ENCODE assay signal across 25 cellular contexts in the genomic region with DNA sequence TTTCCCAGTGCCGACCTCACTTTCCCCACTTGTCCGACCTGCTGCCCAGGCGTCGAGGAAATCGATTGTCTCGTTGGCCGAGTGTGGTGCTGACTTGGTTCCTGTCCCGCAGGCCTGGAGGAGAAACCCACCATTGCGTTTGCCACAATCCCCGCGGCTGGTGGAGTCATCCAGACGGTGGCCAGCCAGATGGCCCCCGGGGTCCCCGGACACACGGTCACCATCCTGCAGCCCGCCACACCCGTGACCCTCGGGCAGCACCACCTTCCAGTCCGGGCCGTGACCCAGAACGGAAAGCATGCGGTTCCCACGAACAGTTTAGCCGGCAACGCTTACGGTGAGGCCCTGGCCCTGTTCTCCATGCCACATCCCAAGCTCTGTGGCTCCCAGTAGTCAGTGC. TPM values are rescaled to one million over a fixed set of nuclear protein-coding genes. Genes with fewer than 3 reads are reported as not detected.
DNase-seq lines count a peak whose midpoint lies in the region; ATAC-seq, FAIRE-seq and TF ChIP-seq lines count a peak whose summit lies in the region.
"Had no signal": no experiment of that assay in that cellular context is flagged by ENCODE, and none has a peak within 500 bp of the region (broad histone marks: within the 10 kb centered on the region; RNA-seq: fewer than 3 reads in every experiment).

No MANE protein-coding gene starts in this region.

- H3K18ac ChIP-seq in IMR-90 (ENCODE audit: low read depth, low read length) = no peak overlapping the region
- no peak overlapping the region for H3K18ac ChIP-seq in H1 (ENCODE audit: extremely low read depth, low read length)

- H2BK5ac ChIP-seq in IMR-90 (ENCODE audit: low read depth, low read length, poor library complexity, severe bottlenecking) (no peak overlapping the region), H1 (ENCODE audit: low read depth, low read length) (no peak overlapping the region)

- H3K56ac ChIP-seq in IMR-90 (ENCODE audit: extremely low read depth, insufficient read depth, low read length) (no peak overlapping the region), H1 (replicated peaks; ENCODE audit: insufficient read length, low read depth, low read length) (peak overlapping the region; percentile 30)

- no peak for ATAC-seq in IMR-90 (ENCODE audit: low read depth)
- no peak for ATAC-seq in RWPE2 (ENCODE audit: low read depth)
- ATAC-seq: A549, GM12878, GM23338 had no signal

- POLR2A ChIA-PET in IMR-90 (lab: Charles Lee; ENCODE audit: unreplicated experiment) = no interaction called here
- POLR2A ChIA-PET in H1 (lab: Charles Lee; ENCODE audit: partially characterized antibody) = interaction anchor here (0.6 kb wide), 1 partner anchor 73 kb away, joined by 3 read pairs; no protein-coding TSS in a partner anchor

- H3K27me3 Mint-ChIP-seq in chondrocyte (ENCODE audit: low read depth) = no peaks in the 10 kb centered on the region
- H3K27me3 Mint-ChIP-seq: CD4-positive, alpha-beta T cell; CD8-positive, alpha-beta memory T cell had no signal

- H2BK12ac ChIP-seq in H1 (ENCODE audit: low read depth, low read length) = no peak overlapping the region

- TF ChIP-seq RAD21 in IMR-90 (IDR thresholded peaks at IDR 0.05; ENCODE audit: low read length) (no peak), H1 (IDR thresholded peaks at IDR 0.05 in 1 of 2, conservative IDR thresholded peaks at IDR 0.05 in 1 of 2; ENCODE audit: low read depth in 2 of 2, low read length in 2 of 2) (no peak)

- no peak overlapping the region for H2AK5ac ChIP-seq in IMR-90 (ENCODE audit: low read depth, low read length)
- no peak overlapping the region for H2AK5ac ChIP-seq in H1 (ENCODE audit: low read depth, low read length)

- H3K23ac ChIP-seq in IMR-90 (ENCODE audit: low read depth, low read length) = no peak overlapping the region
- no peak overlapping the region for H3K23ac ChIP-seq in H1 (ENCODE audit: insufficient read length)

- dilution Hi-C loops in IMR-90 (cut with HindIII; ENCODE audit: low sequenced_read_pairs, unreplicated experiment) = no loop called here

- H3K36me3 ChIP-seq in IMR-90 (ENCODE audit: control insufficient read depth, insufficient read depth, low read length) (peaks cover 86% of the 10 kb centered on the region), RWPE2 (ENCODE audit: low read depth) (peaks cover 80% of the 10 kb centered on the region), H1 (ENCODE audit: control insufficient read depth in 2 of 4, insufficient read depth in 4 of 4, low read length in 3 of 4) (peaks cover 0 to 5% (median 0%) of the 10 kb centered on the region in 4 experiments; a peak in 2 of 8 replicates)

- H3K27ac Mint-ChIP-seq in chondrocyte (ENCODE audit: unreplicated experiment) = no peak overlapping the region
- H3K27ac Mint-ChIP-seq: CD4-positive, alpha-beta T cell; GM23338; HFFc6 had no signal

- TF ChIP-seq POLR2A in IMR-90 (IDR thresholded peaks at IDR 0.05; ENCODE audit: low read depth, low read length) = no peak
- no peak for TF ChIP-seq POLR2A in H1 (IDR thresholded peaks at IDR 0.05; ENCODE audit: control extremely low read depth in 1 of 2, low read depth in 2 of 2, low read length in 2 of 2)

- H3K27ac ChIP-seq in IMR-90 (ENCODE audit: insufficient read depth, low read length) (no peak overlapping the region), RWPE2 (ENCODE audit: poor library complexity, severe bottlenecking) (no peak overlapping the region), H1 (ENCODE audit: low read depth, low read length) (no peak overlapping the region)
- H3K27ac ChIP-seq: A549; BLaER1 treated with 17β-estradiol and CSF1 and Interleukin-3, amounts not matched to agents 10 nM and 100 nM had no signal

- H4K20me1 ChIP-seq in IMR-90 (ENCODE audit: insufficient read depth, low read length) (peaks cover 12% of the 10 kb centered on the region), H1 (replicated peaks in 1 of 2; ENCODE audit: control insufficient read depth in 1 of 2, insufficient read depth in 2 of 2, low read length in 2 of 2) (peaks cover 0 to 3% of the 10 kb centered on the region in 2 experiments)

- H3K23me2 ChIP-seq in H1 (ENCODE audit: low read depth, low read length) = no peaks in the 10 kb centered on the region

- H2BK15ac ChIP-seq in IMR-90 (ENCODE audit: low read depth, low read length) (no peak overlapping the region), H1 (ENCODE audit: low read length) (no peak overlapping the region)

- in situ Hi-C loops in IMR-90 (cut with MboI; ENCODE audit: low sequenced_read_pairs) = loop anchor here (25.0 kb wide), 1 partner anchor 1899 kb away; no protein-coding TSS in a partner anchor

- DNase-seq in IMR-90 (no peak), RWPE2 (ENCODE audit: low spot score) (peak; percentile 71), H1 (ENCODE audit: low read depth in 1 of 2, low spot score in 2 of 2) (no peak), chondrocyte (ENCODE audit: low spot score) (no peak), kidney glomerular epithelial cell (lab: John Stamatoyannopoulos, UW) (no peak), GM19238 (ENCODE audit: insufficient read length, low spot score) (no peak)
- DNase-seq: 8988T; ACHN; AML-193; BE2C; CD4-positive, alpha-beta T cell; CD8-positive, alpha-beta memory T cell; DMS 273 treated with DMSO at 0.1 percent for 48 hours; DMS79; EL; GDM1; HFFc6 had no signal

- H3K79me1 ChIP-seq in IMR-90 (ENCODE audit: low read depth in 1 of 2, low read length in 2 of 2) (peaks cover 3 to 26% of the 10 kb centered on the region in 2 experiments; a peak in 3 of 4 replicates), H1 (ENCODE audit: low read depth, low read length) (no peaks in the 10 kb centered on the region)

- H3K4me2 ChIP-seq in IMR-90 (ENCODE audit: low read depth, low read length) (no peak overlapping the region), H1 (ENCODE audit: insufficient read depth in 1 of 2, low read depth in 2 of 2, low read length in 2 of 2) (no peak overlapping the region)
- H3K4me2 ChIP-seq: A549; BLaER1 treated with 17β-estradiol and CSF1 and Interleukin-3, amounts not matched to agents 10 nM and 100 nM; GM23338 had no signal

- H2BK20ac ChIP-seq in IMR-90 (ENCODE audit: low read depth, low read length) = no peak overlapping the region
- no peak overlapping the region for H2BK20ac ChIP-seq in H1 (ENCODE audit: low read length)

- H3K36me3 Mint-ChIP-seq in chondrocyte (ENCODE audit: low read depth) = peaks cover 27% of the 10 kb centered on the region

- H3K4me1 ChIP-seq in IMR-90 (ENCODE audit: control insufficient read depth, insufficient read depth, low read length) (no peaks in the 10 kb centered on the region), RWPE2 (ENCODE audit: insufficient read depth, poor library complexity, severe bottlenecking) (no peaks in the 10 kb centered on the region), H1 (replicated peaks in 1 of 4; ENCODE audit: control insufficient read depth in 3 of 4, insufficient read depth in 4 of 4, low read length in 3 of 4) (no peaks in the 10 kb centered on the region)
- H3K4me1 ChIP-seq: A549; BE2C; BLaER1 treated with 17β-estradiol and CSF1 and Interleukin-3, amounts not matched to agents 10 nM and 100 nM; HAP-1 had no signal

- no peaks in the 10 kb centered on the region for H3K79me2 ChIP-seq in H1 (ENCODE audit: control insufficient read depth in 1 of 2, insufficient read depth in 2 of 2, low read length in 2 of 2)

- H3K9ac ChIP-seq in IMR-90 (ENCODE audit: low read depth, low read length) = no peak overlapping the region
- no peak overlapping the region for H3K9ac ChIP-seq in H1 (replicated peaks in 1 of 4; ENCODE audit: extremely low read depth in 1 of 4, low read depth in 3 of 4, low read length in 3 of 4)
- H3K9ac ChIP-seq: BLaER1 treated with 17β-estradiol and CSF1 and Interleukin-3, amounts not matched to agents 10 nM and 100 nM had no signal

- H3K14ac ChIP-seq in IMR-90 (replicated peaks; ENCODE audit: low read depth, low read length) (no peak overlapping the region), H1 (ENCODE audit: insufficient read length) (no peak overlapping the region)

- H3K4ac ChIP-seq in IMR-90 (ENCODE audit: low read depth, low read length) (no peak overlapping the region), H1 (replicated peaks; ENCODE audit: insufficient read length, low read depth, low read length) (no peak overlapping the region)

- H4K8ac ChIP-seq in IMR-90 (ENCODE audit: low read depth in 2 of 2, low read length in 2 of 2) = no peak overlapping the region
- no peak overlapping the region for H4K8ac ChIP-seq in H1 (ENCODE audit: extremely low read depth, insufficient read depth, low read length)

- TF ChIP-seq EP300 in H1 (IDR thresholded peaks at IDR 0.05; ENCODE audit: borderline replicate concordance in 1 of 2, low read depth in 2 of 2, low read length in 2 of 2) = no peak

- H4K5ac ChIP-seq in IMR-90 (ENCODE audit: low read depth, low read length) = no peak overlapping the region
- H4K5ac ChIP-seq in H1 (ENCODE audit: insufficient read length, low read depth, low read length) = no peak overlapping the region

- no peak overlapping the region for H2AK9ac ChIP-seq in IMR-90 (replicated peaks; ENCODE audit: low read depth, low read length, poor library complexity)

- no peaks in the 10 kb centered on the region for H3K9me3 Mint-ChIP-seq in chondrocyte (ENCODE audit: low read depth)
- H3K9me3 Mint-ChIP-seq: CD4-positive, alpha-beta T cell; CD8-positive, alpha-beta memory T cell; GM23338; HFFc6 had no signal

- H3K27me3 ChIP-seq in IMR-90 (ENCODE audit: control insufficient read depth, insufficient read depth, low read length) = no peaks in the 10 kb centered on the region
- H3K27me3 ChIP-seq in RWPE2 (ENCODE audit: insufficient read depth, poor library complexity, severe bottlenecking) = no peaks in the 10 kb centered on the region
- H3K27me3 ChIP-seq in H1 (replicated peaks in 1 of 4; ENCODE audit: control insufficient read depth in 3 of 4, extremely low read depth in 1 of 4, insufficient read depth in 3 of 4, low read length in 3 of 4) = no peaks in the 10 kb centered on the region
- H3K27me3 ChIP-seq: BE2C; BLaER1 treated with 17β-estradiol and CSF1 and Interleukin-3, amounts not matched to agents 10 nM and 100 nM had no signal

- H3K4me3 ChIP-seq in IMR-90 (ENCODE audit: insufficient read depth, low read depth, low read length) (no peak overlapping the region), RWPE2 (ENCODE audit: severe bottlenecking) (no peak overlapping the region), H1 (ENCODE audit: extremely low read depth in 1 of 4, insufficient read depth in 2 of 4, low read depth in 3 of 4, low read length in 4 of 4) (no peak overlapping the region)
- H3K4me3 ChIP-seq: A549; BLaER1 treated with 17β-estradiol and CSF1 and Interleukin-3, amounts not matched to agents 10 nM and 100 nM; GM12878; GM23338; HAP-1 had no signal

- no peak for FAIRE-seq in H1 (lab: Jason Lieb, UNC)
- FAIRE-seq: A549, D721Med, GM12878, H54 had no signal

- H4K91ac ChIP-seq in IMR-90 (ENCODE audit: insufficient read depth, low read depth, low read length) (no peak overlapping the region), H1 (replicated peaks; ENCODE audit: insufficient read length, low read length) (no peak overlapping the region)

- H2AFZ ChIP-seq in IMR-90 (replicated peaks; ENCODE audit: low read length, poor library complexity) = peak overlapping the region; percentile 33
- no peak overlapping the region for H2AFZ ChIP-seq in H1 (ENCODE audit: low read length)
- H2AFZ ChIP-seq: GM23338 had no signal

- WGBS in IMR-90 (ENCODE audit: extremely low coverage in 2 of 2, insufficient read length in 1 of 2), 2 experiments = 95% methylated on average over 21 of the region's 26 CpGs; no CpG with 5 or more reads in 1 of the 2 experiments
- WGBS in H1 (ENCODE audit: extremely low coverage in 1 of 2, insufficient coverage in 1 of 2, insufficient read length in 1 of 2, insufficient replicate concordance in 2 of 2, low coverage in 1 of 2, low lambda C conversion rate in 2 of 2, missing lambda C conversion rate in 1 of 2), 2 experiments = 97% methylated on average over 26 of the region's 26 CpGs; no CpG with 5 or more reads in 1 of the 2 experiments

- intact Hi-C loops in IMR-90 (cut with micrococcal nuclease) = no loop called here

- no peaks in the 10 kb centered on the region for H3K9me1 ChIP-seq in IMR-90 (ENCODE audit: insufficient read depth, low read length)

- TF ChIP-seq CTCF in IMR-90 (conservative IDR thresholded peaks at IDR 0.05; ENCODE audit: low read depth, low read length) = no peak
- TF ChIP-seq CTCF in RWPE2 (IDR thresholded peaks at IDR 0.05; ENCODE audit: poor library complexity, severe bottlenecking) = no peak
- no peak for TF ChIP-seq CTCF in H1 (IDR thresholded peaks at IDR 0.05; ENCODE audit: control extremely low read depth in 1 of 3, insufficient read depth in 1 of 3, low read depth in 1 of 3, low read length in 3 of 3)
- no peak for TF ChIP-seq CTCF in chondrocyte (IDR thresholded peaks at IDR 0.05)

- no TSS peak for BruUV-seq in IMR-90 (replicated peaks; lab: Mats Ljungman, UMichigan)

- H3K4me3 Mint-ChIP-seq in chondrocyte (ENCODE audit: unreplicated experiment) = no peak overlapping the region
- H3K4me3 Mint-ChIP-seq: CD14-positive monocyte; CD4-positive, alpha-beta T cell; CD8-positive, alpha-beta memory T cell; GM23338; HFFc6 had no signal

- H2BK120ac ChIP-seq in IMR-90 (ENCODE audit: low read depth, low read length) (no peak overlapping the region), H1 (replicated peaks; ENCODE audit: low read depth, low read length) (no peak overlapping the region)

- H3K9me3 ChIP-seq in IMR-90 (ENCODE audit: control insufficient read depth, insufficient read depth, low read length) = no peaks in the 10 kb centered on the region
- H3K9me3 ChIP-seq in RWPE2 (ENCODE audit: severe bottlenecking) = no peaks in the 10 kb centered on the region
- no peaks in the 10 kb centered on the region for H3K9me3 ChIP-seq in H1 (ENCODE audit: insufficient read depth in 2 of 2, low read depth in 1 of 2, low read length in 1 of 2)
- H3K9me3 ChIP-seq: A549; BE2C; BLaER1 treated with 17β-estradiol and CSF1 and Interleukin-3, amounts not matched to agents 10 nM and 100 nM; HAP-1 had no signal

- no peaks in the 10 kb centered on the region for H3K4me1 Mint-ChIP-seq in chondrocyte (ENCODE audit: low read depth)
- H3K4me1 Mint-ChIP-seq: CD14-positive monocyte, GM23338 had no signal

- CTCF ChIA-PET in IMR-90 (lab: Yijun Ruan, JAX) = interaction anchor here (0.6 kb wide), 1 partner anchor 92 kb away, joined by 3 read pairs; no protein-coding TSS in a partner anchor
- CTCF ChIA-PET in H1 (lab: Charles Lee; ENCODE audit: partially characterized antibody) = interaction anchor here (0.7 to 1.1 kb wide), 2 partner anchors 14 to 339 kb away, joined by 3 to 5 read pairs; a partner anchor contains a TSS

RNA-seq across cellular contexts. Expression of a gene that starts 14.5 kb away (rescaled TPM):
- total RNA-seq in IMR-90 (2012; rRNA removed) (9.2 and 9.7 TPM in 2 replicates), chondrocyte (35.7 to 61.2 TPM (median 59.7 TPM) in 3 replicates)
- polyA plus RNA-seq in IMR-90 (2012; rRNA removed) (38.7 and 46.1 TPM in 2 replicates), H1 (2011; rRNA removed) (24.0 and 34.3 TPM in 2 replicates)
- 18.8 and 31.7 TPM in 2 replicates for polyA plus RNA-seq in IMR-90 (2012; cell fraction: cytosol; rRNA removed)
- 152 and 486 TPM in 2 replicates for polyA plus RNA-seq in IMR-90 (2012; cell fraction: nucleus; rRNA removed; ENCODE audit: low replicate concordance)
- 21.9 and 24.7 TPM in 2 replicates for total RNA-seq in H1 (2021; fragmentation: NEBNext Ultra II Directional; extraction: Animal tissue kit (Norgen Biotek cat#: 25700))
- 22.3 TPM for polyA plus RNA-seq in H1 (2011; cell fraction: cytosol; rRNA removed)
- polyA plus RNA-seq in H1 (2011; cell fraction: nucleus; rRNA removed) = 104 TPM
- 16.2 to 22.9 TPM (median 21.4 TPM) in 4 replicates for polyA plus RNA-seq in H1 (2012, experiment 1 of 2)
- 21.4 TPM for polyA plus RNA-seq in H1 (2012, experiment 2 of 2)
- polyA plus RNA-seq in H1 (2013, experiment 1 of 2) = 12.8 TPM
- polyA plus RNA-seq in H1 (2013, experiment 2 of 2) = 11.1 TPM
- 6.7 and 7.7 TPM in 2 replicates for polyA minus RNA-seq in H1 (2011; rRNA and poly(A)+ RNA removed)
- 13.6 TPM for polyA minus RNA-seq in H1 (2011; cell fraction: cytosol; rRNA and poly(A)+ RNA removed)
- polyA minus RNA-seq in H1 (2011; cell fraction: nucleus; rRNA and poly(A)+ RNA removed) = 32.2 TPM
